Comparison of ENCODE assay signal across 11 cellular contexts in genomic region chr6:57190140-57190539, GRCh38. TPM values are rescaled to one million over a fixed set of nuclear protein-coding genes. Genes with fewer than 3 reads are reported as not detected.
DNase-seq lines count a peak whose midpoint lies in the region; ATAC-seq and TF ChIP-seq lines count a peak whose summit lies in the region.
"Had no signal": no experiment of that assay in that cellular context is flagged by ENCODE, and none has a peak within 500 bp of the region (broad histone marks: within the 10 kb centered on the region; RNA-seq: fewer than 3 reads in every experiment).

No MANE protein-coding gene starts in this region.

- no peak overlapping the region for H3K4me2 ChIP-seq in Loucy (ENCODE audit: low read depth, low read length, poor library complexity, severe bottlenecking)

- peak; percentile 62 for TF ChIP-seq CTCF in Loucy (conservative IDR thresholded peaks at IDR 0.05; ENCODE audit: low read length)
- TF ChIP-seq CTCF in brain microvascular endothelial cell (IDR thresholded peaks at IDR 0.05; ENCODE audit: low read depth, low read length, missing control alignments) = peak; percentile 48

- no peaks in the 10 kb centered on the region for H3K27me3 ChIP-seq in Loucy (ENCODE audit: insufficient read depth, low read length, poor library complexity, severe bottlenecking)
- H3K27me3 ChIP-seq in brain microvascular endothelial cell (replicated peaks) = no peaks in the 10 kb centered on the region

- H3K9ac ChIP-seq in Loucy (ENCODE audit: low read depth, low read length, poor library complexity, severe bottlenecking) = no peak overlapping the region

- H4K20me1 ChIP-seq in Loucy (ENCODE audit: insufficient read depth, low read length, poor library complexity, severe bottlenecking) = no peaks in the 10 kb centered on the region

- H3K27ac ChIP-seq in brain microvascular endothelial cell = peak overlapping the region; percentile 1
- H3K27ac ChIP-seq: HL-60 had no signal

- no peak overlapping the region for H3K4me3 ChIP-seq in Loucy (ENCODE audit: low read length, poor library complexity, severe bottlenecking)
- no peak overlapping the region for H3K4me3 ChIP-seq in brain microvascular endothelial cell (ENCODE audit: low read depth, low read length)

- ATAC-seq in HG03159 (IDR thresholded peaks at IDR 0.05; ENCODE audit: unreplicated experiment) (no peak), HG03432 (IDR thresholded peaks at IDR 0.05; ENCODE audit: unreplicated experiment) (no peak)

- peak; percentile 60 for DNase-seq in DMS114 treated with DMSO at 0.1 percent for 48 hours (lab: John Stamatoyannopoulos, UW; ENCODE audit: unreplicated experiment)
- DNase-seq in brain microvascular endothelial cell = no peak
- peak; percentile 62 for DNase-seq in myocyte (ENCODE audit: low read depth)
- no peak for DNase-seq in mucosa of gallbladder (ENCODE audit: low spot score)
- no peak for DNase-seq in activated CD4-positive, CD25-positive, alpha-beta regulatory T cell (lab: John Stamatoyannopoulos, UW)
- DNase-seq: activated naive CD8-positive, alpha-beta T cell treated with anti-CD3 and anti-CD28 coated beads, Interleukin-2, amount 10 ng/mL, durations not matched to agents 7 days and 5 days; SHP77 treated with DMSO at 0.1 percent for 48 hours had no signal

- H3K36me3 ChIP-seq in Loucy (ENCODE audit: insufficient read depth, low read length) (peaks cover 51% of the 10 kb centered on the region; the same call in 1 of the 2 replicates), brain microvascular endothelial cell (replicated peaks) (peaks cover 39% of the 10 kb centered on the region)

- H3K79me2 ChIP-seq in Loucy (ENCODE audit: insufficient read depth, low read length) = 0 out of 2 replicates have a peak, but pooled peaks cover 5% of the 10 kb centered on the region

- no peaks in the 10 kb centered on the region for H3K4me1 ChIP-seq in Loucy (ENCODE audit: insufficient read depth, low read length, poor library complexity, severe bottlenecking)

- H3F3A ChIP-seq in Loucy (ENCODE audit: low read depth) = no peaks in the 10 kb centered on the region

- no peak overlapping the region for H2AFZ ChIP-seq in Loucy (ENCODE audit: low read length)

- in situ Hi-C loops in brain microvascular endothelial cell (cut with HindIII; ENCODE audit: low pct_ligation_motif_present, low sequenced_read_pairs) = loop anchor here (25.0 kb wide), 1 partner anchor 122 kb away; the partner anchor contains the start of gene PRIM2

- H3K9me3 ChIP-seq in Loucy (ENCODE audit: insufficient read depth, low read depth, low read length) = no peaks in the 10 kb centered on the region

- H3K9me2 ChIP-seq in Loucy (replicated peaks; ENCODE audit: low read depth, low read length) = no peaks in the 10 kb centered on the region

RNA-seq across cellular contexts. Expression of gene BAG2, which starts 18.0 kb away (rescaled TPM):
- total RNA-seq in myocyte (39.5 and 50.5 TPM in 2 replicates), mucosa of gallbladder (19.9 TPM)
- polyA plus RNA-seq in myocyte (2012) = 7.4 TPM

RNA-seq across cellular contexts. Expression of gene RAB23, which starts 32.0 kb away (rescaled TPM):
- total RNA-seq in myocyte (52.8 and 56.1 TPM in 2 replicates), mucosa of gallbladder (38.7 TPM)
- polyA plus RNA-seq in myocyte (2012) = 25.2 TPM

Comparison
In these comparisons a context has a peak if more than half of its experiments do, and no peak if none do; other contexts are left out.
1. DNase-seq: peak in DMS114 treated with DMSO at 0.1 percent for 48 hours (single experiment) and myocyte (single experiment); none in brain microvascular endothelial cell (single experiment), mucosa of gallbladder (single experiment) and activated CD4-positive, CD25-positive, alpha-beta regulatory T cell (0 of 4).